In the genomic region with DNA sequence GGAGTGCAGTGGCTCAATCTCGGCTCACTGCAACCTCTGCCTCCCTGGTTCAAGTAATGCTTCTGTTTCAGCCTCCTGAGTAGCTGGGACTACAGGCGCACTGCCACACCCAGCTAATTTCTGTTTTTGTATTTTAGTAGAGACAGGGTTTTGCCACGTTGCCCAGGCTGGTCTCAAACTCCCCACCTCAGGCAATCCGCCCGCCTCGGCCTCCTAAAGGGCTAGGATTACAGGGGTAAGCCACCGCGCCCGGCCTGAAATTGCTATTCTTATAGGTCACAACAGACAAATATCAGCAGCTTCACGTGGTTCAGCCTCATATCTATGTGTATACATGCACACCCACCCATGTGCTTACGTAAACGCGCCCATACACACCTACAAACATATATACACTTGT, we compare ENCODE assay signal across 11 cellular contexts.
"Had no signal": no experiment of that assay in that cellular context is flagged by ENCODE, and none has a peak within 500 bp of the region (broad histone marks: within the 10 kb centered on the region; RNA-seq: fewer than 3 reads in every experiment).

No MANE protein-coding gene starts in this region.

- H3K27ac Mint-ChIP-seq: type B pancreatic cell had no signal

- H3K27me3 Mint-ChIP-seq: naive B cell, type B pancreatic cell had no signal

- H3K36me3 Mint-ChIP-seq: type B pancreatic cell had no signal

- H3K9me3 Mint-ChIP-seq: naive B cell, type B pancreatic cell had no signal

- H3K4me3 Mint-ChIP-seq: type B pancreatic cell had no signal

- DNase-seq: activated gamma-delta T cell; caudate nucleus; effector CD8-positive, alpha-beta T cell; heart left ventricle; naive B cell; nucleus accumbens; Right ventricle myocardium superior; SK-N-SH; small intestine; T-helper 2 cell had no signal

- ATAC-seq: heart left ventricle had no signal
